ENCODE assay signal across 16 cellular contexts in the genomic region with DNA sequence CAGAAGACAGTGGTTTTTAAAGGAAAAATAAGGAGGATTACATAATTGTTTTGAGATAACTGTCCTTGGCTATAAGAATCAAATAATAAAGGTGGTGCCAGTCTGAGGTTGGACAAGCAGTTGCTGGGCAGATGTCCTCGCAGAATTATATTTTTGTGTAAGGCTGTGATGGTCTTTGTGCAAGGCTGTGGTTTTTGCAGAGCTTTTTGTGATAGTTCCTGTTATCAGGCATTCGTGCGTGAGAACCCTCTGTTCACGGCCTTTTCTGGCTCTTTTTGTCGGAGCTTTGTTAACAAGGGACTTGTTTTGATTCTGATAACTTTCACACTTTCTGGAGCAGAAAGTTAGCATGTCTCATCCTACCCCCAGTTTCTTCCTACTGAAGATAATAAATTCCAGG. TPM values are rescaled to one million over a fixed set of nuclear protein-coding genes. Genes with fewer than 3 reads are reported as not detected.
DNase-seq lines count a peak whose midpoint lies in the region; ATAC-seq, FAIRE-seq and TF ChIP-seq lines count a peak whose summit lies in the region.
"Had no signal": no experiment of that assay in that cellular context is flagged by ENCODE, and none has a peak within 500 bp of the region (broad histone marks: within the 10 kb centered on the region; RNA-seq: fewer than 3 reads in every experiment).

No MANE protein-coding gene starts in this region.

- H3K4me3 Mint-ChIP-seq in CD8-positive, alpha-beta T cell, result no peak overlapping the region
- H3K4me3 Mint-ChIP-seq: activated CD4-positive, alpha-beta T cell treated with anti-CD3 and anti-CD28 coated beads for 36 hours had no signal

- H3K4me1 Mint-ChIP-seq in CD8-positive, alpha-beta T cell (ENCODE audit: low read depth), result no peaks in the 10 kb centered on the region

- ATAC-seq in HG02885 (IDR thresholded peaks at IDR 0.05; ENCODE audit: poor library complexity, unreplicated experiment) (peak; percentile 52), left colon (no peak)
- ATAC-seq in CD8-positive, alpha-beta T cell, result no peak
- ATAC-seq: activated CD4-positive, alpha-beta T cell treated with anti-CD3 and anti-CD28 coated beads for 36 hours had no signal

- H3K27ac ChIP-seq in CD8-positive, alpha-beta T cell (ENCODE audit: low read depth, low read length), result no peak overlapping the region
- H3K27ac ChIP-seq: parathyroid adenoma had no signal

- intact Hi-C loops in left colon (cut with DNase I, micrococcal nuclease), result no loop called here
- intact Hi-C loops in CD8-positive, alpha-beta T cell (cut with DNase I, micrococcal nuclease), result no loop called here

- no peaks in the 10 kb centered on the region for H3K9me3 ChIP-seq in CD8-positive, alpha-beta T cell (ENCODE audit: low read length)

- H3K27ac Mint-ChIP-seq in CD8-positive, alpha-beta T cell, result no peak overlapping the region
- H3K27ac Mint-ChIP-seq: activated CD4-positive, alpha-beta T cell treated with anti-CD3 and anti-CD28 coated beads for 36 hours had no signal

- H3K27me3 Mint-ChIP-seq in CD8-positive, alpha-beta T cell (ENCODE audit: low read depth), result peaks cover 3% of the 10 kb centered on the region

- H3K4me1 ChIP-seq in CD8-positive, alpha-beta T cell (ENCODE audit: insufficient read depth, low read length), result no peaks in the 10 kb centered on the region
- H3K4me1 ChIP-seq: parathyroid adenoma had no signal

- CTCF ChIA-PET in CD8-positive, alpha-beta T cell (lab: Charles Lee), result no interaction called here

- peak; percentile 23 to 45 for DNase-seq in AML-193 (lab: John Stamatoyannopoulos, UW)
- DNase-seq in GM19239 (ENCODE audit: insufficient read length, low spot score), result no peak
- DNase-seq in MV-4-11 (lab: John Stamatoyannopoulos, UW), result peak; percentile 82
- DNase-seq in DMS114 treated with DMSO at 0.1 percent for 48 hours (lab: John Stamatoyannopoulos, UW; ENCODE audit: unreplicated experiment), result no peak
- no peak for DNase-seq in NCI-H69 (lab: John Stamatoyannopoulos, UW)
- DNase-seq in left colon, result no peak
- no peak for DNase-seq in CD8-positive, alpha-beta T cell
- DNase-seq: activated CD4-positive, alpha-beta T cell treated with anti-CD3 and anti-CD28 coated beads for 36 hours; stimulated activated CD4-positive, alpha-beta T cell treated with anti-CD3 and anti-CD28 coated beads, Interleukin-12 subunit alpha, Interleukin-12 subunit beta, amount 100 ng/mL, for 4 hours had no signal

- H3K36me3 ChIP-seq in CD8-positive, alpha-beta T cell (ENCODE audit: insufficient read depth, low read length), result no peaks in the 10 kb centered on the region

- POLR2A ChIA-PET in CD8-positive, alpha-beta T cell (lab: Charles Lee), result no interaction called here

- TF ChIP-seq CTCF in CD8-positive, alpha-beta T cell (IDR thresholded peaks at IDR 0.05), result no peak

- H3K36me3 Mint-ChIP-seq in CD8-positive, alpha-beta T cell, result no peaks in the 10 kb centered on the region

- H3K4me3 ChIP-seq in CD8-positive, alpha-beta T cell (ENCODE audit: low read depth, low read length), result no peak overlapping the region

- no peaks in the 10 kb centered on the region for H3K27me3 ChIP-seq in CD8-positive, alpha-beta T cell (ENCODE audit: insufficient read depth, low read length)

- FAIRE-seq in GM19239 (lab: Jason Lieb, UNC), result peak; percentile 68
- FAIRE-seq: A204.1, keratinocyte had no signal

- peaks cover 12% of the 10 kb centered on the region for H3K9me3 Mint-ChIP-seq in CD8-positive, alpha-beta T cell

RNA-seq across cellular contexts. Expression of gene SH3BP5L, which starts 33.4 kb away (rescaled TPM):
- total RNA-seq in left colon, result 10 to 100 TPM; 22.2 to 25.9 TPM
- total RNA-seq in CD8-positive, alpha-beta T cell, result 10 to 100 TPM; 19.0 to 20.4 TPM

RNA-seq across cellular contexts. Expression of gene LYPD8, which starts 36.8 kb away (rescaled TPM):
- total RNA-seq in left colon, result 100 to 1,000 TPM; 366 to 407 TPM
- total RNA-seq in CD8-positive, alpha-beta T cell, result not detected
- total RNA-seq: activated CD4-positive, alpha-beta T cell treated with anti-CD3 and anti-CD28 coated beads for 36 hours; epithelial cell of proximal tubule; mononuclear cell; temporal lobe had no signal

RNA-seq across cellular contexts. Expression of gene ZNF672, which starts 45.7 kb away (rescaled TPM):
- 10 to 100 TPM; 32.9 to 36.2 TPM for total RNA-seq in left colon
- total RNA-seq in CD8-positive, alpha-beta T cell, result 10 to 100 TPM; 33.8 to 33.9 TPM

Comparison
In these comparisons a context has a peak if more than half of its experiments do, and no peak if none do; other contexts are left out.
1. DNase-seq: peak in AML-193 (2 of 2) and MV-4-11 (single experiment); none in GM19239 (single experiment), DMS114 treated with DMSO at 0.1 percent for 48 hours (single experiment), NCI-H69 (single experiment), left colon (0 of 2) and CD8-positive, alpha-beta T cell (0 of 7).
2. RNA of gene LYPD8, which starts 36.8 kb away (total RNA-seq): 366 to 407 TPM in left colon; not detected in CD8-positive, alpha-beta T cell; every median in the first group is over 100 times any median in the second.